In the genomic region with DNA sequence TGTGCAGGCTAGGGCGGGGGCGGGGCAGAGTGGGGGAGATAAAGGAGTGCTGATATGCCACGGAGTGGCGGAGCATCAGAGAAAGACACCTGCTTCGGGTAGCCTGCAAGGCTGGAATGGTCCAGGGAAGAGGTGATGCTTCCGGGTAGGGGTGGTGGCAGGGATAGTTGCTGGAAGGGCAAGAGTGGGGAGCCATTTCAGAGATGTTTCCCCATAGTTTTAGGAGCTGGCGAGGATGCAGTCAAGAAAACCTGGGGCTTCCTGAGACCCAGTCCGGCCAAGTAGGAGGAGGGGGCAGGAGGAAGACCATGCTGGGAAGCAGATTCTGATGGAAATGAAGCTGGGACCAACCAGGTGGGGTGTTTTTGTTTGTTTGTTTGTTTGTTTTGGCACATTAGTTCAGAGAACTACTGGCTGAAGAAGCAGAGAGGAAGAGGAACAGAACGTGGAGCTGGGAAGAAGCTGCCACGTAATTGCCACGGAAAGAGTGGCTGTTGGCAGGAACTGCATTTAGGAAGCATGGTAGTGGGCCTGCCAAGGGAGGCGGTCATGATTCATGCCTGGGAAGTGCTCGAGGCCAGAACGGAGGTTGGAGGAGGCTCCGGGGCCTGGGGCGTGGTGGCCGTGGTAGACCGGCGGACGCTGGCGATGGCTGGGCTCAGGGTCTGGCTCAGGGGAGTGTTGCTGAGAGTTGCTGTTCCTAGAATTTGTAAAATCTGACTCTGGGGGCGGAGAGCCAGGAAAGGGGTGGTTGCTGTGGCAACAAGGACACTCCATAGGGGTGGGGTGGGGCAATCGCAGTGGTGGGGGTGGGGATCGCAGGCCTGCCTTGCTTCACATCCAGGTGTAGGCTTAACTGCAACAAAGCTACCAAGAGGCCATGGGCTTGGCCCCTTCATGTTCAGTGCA, we compare ENCODE assay signal across 1 cellular context.
A peak's percentile ranks its signal among the peaks of the same experiment; 100 is the strongest.
TF ChIP-seq lines count a peak whose summit lies in the region.

No MANE protein-coding gene starts in this region.

TF ChIP-seq in H1, 55 proteins besides CTCF, POLR2A, EP300 and RAD21:
- TF ChIP-seq PHF8 (conservative IDR thresholded peaks at IDR 0.05; ENCODE audit: low read depth, low read length) = peak; percentile 45; the same call in 1 of the 2 replicates
- TF ChIP-seq JUND (IDR thresholded peaks at IDR 0.05; ENCODE audit: low read length) = no peak
- TF ChIP-seq POLR2AphosphoS5 (IDR thresholded peaks at IDR 0.05; ENCODE audit: low read depth, low read length) = peak; percentile 74
- TF ChIP-seq SP1 (IDR thresholded peaks at IDR 0.05; ENCODE audit: low read depth, low read length) = peak; percentile 89
- TF ChIP-seq CHD1 (IDR thresholded peaks at IDR 0.05; ENCODE audit: low read depth, low read length) = no peak
- no peak for TF ChIP-seq SIRT6 (IDR thresholded peaks at IDR 0.05; ENCODE audit: low read length)
- no peak for TF ChIP-seq CREB1 (IDR thresholded peaks at IDR 0.05)
- TF ChIP-seq TCF12 (IDR thresholded peaks at IDR 0.05; ENCODE audit: low read depth, low read length) = no peak
- TF ChIP-seq SIN3A (conservative IDR thresholded peaks at IDR 0.05 in 1 of 2, IDR thresholded peaks at IDR 0.05 in 1 of 2; ENCODE audit: low read depth in 1 of 2, low read length in 2 of 2) = peak in 1 of 2 experiments; percentile 49; a peak in 1 of 4 replicates
- no peak for TF ChIP-seq GABPA (IDR thresholded peaks at IDR 0.05; ENCODE audit: borderline replicate concordance, insufficient read depth, low read length)
- TF ChIP-seq RXRA (IDR thresholded peaks at IDR 0.05; ENCODE audit: insufficient read depth, low read depth, low read length) = no peak
- peak; percentile 66 for TF ChIP-seq TBP (IDR thresholded peaks at IDR 0.05; ENCODE audit: low read depth, low read length)
- no peak for TF ChIP-seq CBX5 (IDR thresholded peaks at IDR 0.05; ENCODE audit: low read depth, low read length)
- no peak for TF ChIP-seq TEAD4 (IDR thresholded peaks at IDR 0.05; ENCODE audit: low read depth, low read length)
- peak; percentile 33 for TF ChIP-seq TAF7 (optimal IDR thresholded peaks at IDR 0.05; ENCODE audit: borderline replicate concordance, low read depth, low read length)
- no peak for TF ChIP-seq BCL11A (IDR thresholded peaks at IDR 0.05; ENCODE audit: low read depth in 2 of 2, low read length in 2 of 2)
- TF ChIP-seq RBBP5 (IDR thresholded peaks at IDR 0.05; ENCODE audit: borderline replicate concordance, low read depth, low read length) = peak; percentile 97
- peak; percentile 52; the same call in 1 of the 2 replicates for TF ChIP-seq CHD2 (IDR thresholded peaks at IDR 0.05; ENCODE audit: low read length)
- peak; percentile 90 for TF ChIP-seq ASH2L (IDR thresholded peaks at IDR 0.05; ENCODE audit: low read length)
- no peak for TF ChIP-seq YY1 (IDR thresholded peaks at IDR 0.05; ENCODE audit: low read depth, low read length)
- TF ChIP-seq EZH2 (IDR thresholded peaks at IDR 0.05; ENCODE audit: low read depth, low read length, severe bottlenecking) = no peak
- TF ChIP-seq, protein P1, sequence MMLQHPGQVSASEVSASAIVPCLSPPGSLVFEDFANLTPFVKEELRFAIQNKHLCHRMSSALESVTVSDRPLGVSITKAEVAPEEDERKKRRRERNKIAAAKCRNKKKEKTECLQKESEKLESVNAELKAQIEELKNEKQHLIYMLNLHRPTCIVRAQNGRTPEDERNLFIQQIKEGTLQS (IDR thresholded peaks at IDR 0.05; ENCODE audit: insufficient read depth, low read depth, low read length) = no peak
- TF ChIP-seq KDM5A (IDR thresholded peaks at IDR 0.05; ENCODE audit: low read length) = no peak
- TF ChIP-seq HDAC6 (IDR thresholded peaks at IDR 0.05; ENCODE audit: low read depth, low read length) = no peak
- TF ChIP-seq, protein P2, sequence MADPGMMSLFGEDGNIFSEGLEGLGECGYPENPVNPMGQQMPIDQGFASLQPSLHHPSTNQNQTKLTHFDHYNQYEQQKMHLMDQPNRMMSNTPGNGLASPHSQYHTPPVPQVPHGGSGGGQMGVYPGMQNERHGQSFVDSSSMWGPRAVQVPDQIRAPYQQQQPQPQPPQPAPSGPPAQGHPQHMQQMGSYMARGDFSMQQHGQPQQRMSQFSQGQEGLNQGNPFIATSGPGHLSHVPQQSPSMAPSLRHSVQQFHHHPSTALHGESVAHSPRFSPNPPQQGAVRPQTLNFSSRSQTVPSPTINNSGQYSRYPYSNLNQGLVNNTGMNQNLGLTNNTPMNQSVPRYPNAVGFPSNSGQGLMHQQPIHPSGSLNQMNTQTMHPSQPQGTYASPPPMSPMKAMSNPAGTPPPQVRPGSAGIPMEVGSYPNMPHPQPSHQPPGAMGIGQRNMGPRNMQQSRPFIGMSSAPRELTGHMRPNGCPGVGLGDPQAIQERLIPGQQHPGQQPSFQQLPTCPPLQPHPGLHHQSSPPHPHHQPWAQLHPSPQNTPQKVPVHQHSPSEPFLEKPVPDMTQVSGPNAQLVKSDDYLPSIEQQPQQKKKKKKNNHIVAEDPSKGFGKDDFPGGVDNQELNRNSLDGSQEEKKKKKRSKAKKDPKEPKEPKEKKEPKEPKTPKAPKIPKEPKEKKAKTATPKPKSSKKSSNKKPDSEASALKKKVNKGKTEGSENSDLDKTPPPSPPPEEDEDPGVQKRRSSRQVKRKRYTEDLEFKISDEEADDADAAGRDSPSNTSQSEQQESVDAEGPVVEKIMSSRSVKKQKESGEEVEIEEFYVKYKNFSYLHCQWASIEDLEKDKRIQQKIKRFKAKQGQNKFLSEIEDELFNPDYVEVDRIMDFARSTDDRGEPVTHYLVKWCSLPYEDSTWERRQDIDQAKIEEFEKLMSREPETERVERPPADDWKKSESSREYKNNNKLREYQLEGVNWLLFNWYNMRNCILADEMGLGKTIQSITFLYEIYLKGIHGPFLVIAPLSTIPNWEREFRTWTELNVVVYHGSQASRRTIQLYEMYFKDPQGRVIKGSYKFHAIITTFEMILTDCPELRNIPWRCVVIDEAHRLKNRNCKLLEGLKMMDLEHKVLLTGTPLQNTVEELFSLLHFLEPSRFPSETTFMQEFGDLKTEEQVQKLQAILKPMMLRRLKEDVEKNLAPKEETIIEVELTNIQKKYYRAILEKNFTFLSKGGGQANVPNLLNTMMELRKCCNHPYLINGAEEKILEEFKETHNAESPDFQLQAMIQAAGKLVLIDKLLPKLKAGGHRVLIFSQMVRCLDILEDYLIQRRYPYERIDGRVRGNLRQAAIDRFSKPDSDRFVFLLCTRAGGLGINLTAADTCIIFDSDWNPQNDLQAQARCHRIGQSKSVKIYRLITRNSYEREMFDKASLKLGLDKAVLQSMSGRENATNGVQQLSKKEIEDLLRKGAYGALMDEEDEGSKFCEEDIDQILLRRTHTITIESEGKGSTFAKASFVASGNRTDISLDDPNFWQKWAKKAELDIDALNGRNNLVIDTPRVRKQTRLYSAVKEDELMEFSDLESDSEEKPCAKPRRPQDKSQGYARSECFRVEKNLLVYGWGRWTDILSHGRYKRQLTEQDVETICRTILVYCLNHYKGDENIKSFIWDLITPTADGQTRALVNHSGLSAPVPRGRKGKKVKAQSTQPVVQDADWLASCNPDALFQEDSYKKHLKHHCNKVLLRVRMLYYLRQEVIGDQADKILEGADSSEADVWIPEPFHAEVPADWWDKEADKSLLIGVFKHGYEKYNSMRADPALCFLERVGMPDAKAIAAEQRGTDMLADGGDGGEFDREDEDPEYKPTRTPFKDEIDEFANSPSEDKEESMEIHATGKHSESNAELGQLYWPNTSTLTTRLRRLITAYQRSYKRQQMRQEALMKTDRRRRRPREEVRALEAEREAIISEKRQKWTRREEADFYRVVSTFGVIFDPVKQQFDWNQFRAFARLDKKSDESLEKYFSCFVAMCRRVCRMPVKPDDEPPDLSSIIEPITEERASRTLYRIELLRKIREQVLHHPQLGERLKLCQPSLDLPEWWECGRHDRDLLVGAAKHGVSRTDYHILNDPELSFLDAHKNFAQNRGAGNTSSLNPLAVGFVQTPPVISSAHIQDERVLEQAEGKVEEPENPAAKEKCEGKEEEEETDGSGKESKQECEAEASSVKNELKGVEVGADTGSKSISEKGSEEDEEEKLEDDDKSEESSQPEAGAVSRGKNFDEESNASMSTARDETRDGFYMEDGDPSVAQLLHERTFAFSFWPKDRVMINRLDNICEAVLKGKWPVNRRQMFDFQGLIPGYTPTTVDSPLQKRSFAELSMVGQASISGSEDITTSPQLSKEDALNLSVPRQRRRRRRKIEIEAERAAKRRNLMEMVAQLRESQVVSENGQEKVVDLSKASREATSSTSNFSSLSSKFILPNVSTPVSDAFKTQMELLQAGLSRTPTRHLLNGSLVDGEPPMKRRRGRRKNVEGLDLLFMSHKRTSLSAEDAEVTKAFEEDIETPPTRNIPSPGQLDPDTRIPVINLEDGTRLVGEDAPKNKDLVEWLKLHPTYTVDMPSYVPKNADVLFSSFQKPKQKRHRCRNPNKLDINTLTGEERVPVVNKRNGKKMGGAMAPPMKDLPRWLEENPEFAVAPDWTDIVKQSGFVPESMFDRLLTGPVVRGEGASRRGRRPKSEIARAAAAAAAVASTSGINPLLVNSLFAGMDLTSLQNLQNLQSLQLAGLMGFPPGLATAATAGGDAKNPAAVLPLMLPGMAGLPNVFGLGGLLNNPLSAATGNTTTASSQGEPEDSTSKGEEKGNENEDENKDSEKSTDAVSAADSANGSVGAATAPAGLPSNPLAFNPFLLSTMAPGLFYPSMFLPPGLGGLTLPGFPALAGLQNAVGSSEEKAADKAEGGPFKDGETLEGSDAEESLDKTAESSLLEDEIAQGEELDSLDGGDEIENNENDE (IDR thresholded peaks at IDR 0.05; ENCODE audit: insufficient replicate concordance, low read length) = no peak
- TF ChIP-seq, protein P3, sequence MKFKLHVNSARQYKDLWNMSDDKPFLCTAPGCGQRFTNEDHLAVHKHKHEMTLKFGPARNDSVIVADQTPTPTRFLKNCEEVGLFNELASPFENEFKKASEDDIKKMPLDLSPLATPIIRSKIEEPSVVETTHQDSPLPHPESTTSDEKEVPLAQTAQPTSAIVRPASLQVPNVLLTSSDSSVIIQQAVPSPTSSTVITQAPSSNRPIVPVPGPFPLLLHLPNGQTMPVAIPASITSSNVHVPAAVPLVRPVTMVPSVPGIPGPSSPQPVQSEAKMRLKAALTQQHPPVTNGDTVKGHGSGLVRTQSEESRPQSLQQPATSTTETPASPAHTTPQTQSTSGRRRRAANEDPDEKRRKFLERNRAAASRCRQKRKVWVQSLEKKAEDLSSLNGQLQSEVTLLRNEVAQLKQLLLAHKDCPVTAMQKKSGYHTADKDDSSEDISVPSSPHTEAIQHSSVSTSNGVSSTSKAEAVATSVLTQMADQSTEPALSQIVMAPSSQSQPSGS (IDR thresholded peaks at IDR 0.05; ENCODE audit: low read length) = no peak
- TF ChIP-seq CEBPB (IDR thresholded peaks at IDR 0.05; ENCODE audit: low read depth, low read length) = no peak
- TF ChIP-seq RNF2 (IDR thresholded peaks at IDR 0.05; ENCODE audit: borderline replicate concordance, low read depth, low read length, missing control alignments, poor library complexity, severe bottlenecking) = no peak
- no peak for TF ChIP-seq KDM4A (IDR thresholded peaks at IDR 0.05; ENCODE audit: low read depth, low read length, severe bottlenecking)
- no peak for TF ChIP-seq KDM1A (IDR thresholded peaks at IDR 0.05; ENCODE audit: borderline replicate concordance, low read length)
- no peak for TF ChIP-seq JUN (IDR thresholded peaks at IDR 0.05; ENCODE audit: low read depth, low read length)
- TF ChIP-seq, protein P4, sequence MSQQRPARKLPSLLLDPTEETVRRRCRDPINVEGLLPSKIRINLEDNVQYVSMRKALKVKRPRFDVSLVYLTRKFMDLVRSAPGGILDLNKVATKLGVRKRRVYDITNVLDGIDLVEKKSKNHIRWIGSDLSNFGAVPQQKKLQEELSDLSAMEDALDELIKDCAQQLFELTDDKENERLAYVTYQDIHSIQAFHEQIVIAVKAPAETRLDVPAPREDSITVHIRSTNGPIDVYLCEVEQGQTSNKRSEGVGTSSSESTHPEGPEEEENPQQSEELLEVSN (IDR thresholded peaks at IDR 0.05) = peak; percentile 45; the same call in 1 of the 2 replicates
- no peak for TF ChIP-seq SUZ12 (IDR thresholded peaks at IDR 0.05; ENCODE audit: low read length)
- TF ChIP-seq RFX5 (IDR thresholded peaks at IDR 0.05; ENCODE audit: borderline replicate concordance, low read depth, low read length) = no peak
- TF ChIP-seq GTF2F1 (IDR thresholded peaks at IDR 0.05; ENCODE audit: borderline replicate concordance, low read depth, low read length) = no peak
- no peak for TF ChIP-seq SP4 (IDR thresholded peaks at IDR 0.05; ENCODE audit: low read length)
- TF ChIP-seq, protein P5, sequence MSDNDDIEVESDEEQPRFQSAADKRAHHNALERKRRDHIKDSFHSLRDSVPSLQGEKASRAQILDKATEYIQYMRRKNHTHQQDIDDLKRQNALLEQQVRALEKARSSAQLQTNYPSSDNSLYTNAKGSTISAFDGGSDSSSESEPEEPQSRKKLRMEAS (IDR thresholded peaks at IDR 0.05) = peak; percentile 60; the same call in 1 of the 2 replicates
- 0 out of 2 replicates have a peak, but pooled peaks have one; percentile 4 for TF ChIP-seq BACH1 (IDR thresholded peaks at IDR 0.05; ENCODE audit: low read length)
- no peak for TF ChIP-seq SIX5 (IDR thresholded peaks at IDR 0.05; ENCODE audit: low read depth, low read length)
- no peak for TF ChIP-seq SP2 (IDR thresholded peaks at IDR 0.05; ENCODE audit: low read length)
- no peak; the same call in none of the 2 replicates for TF ChIP-seq EGR1 (IDR thresholded peaks at IDR 0.05; ENCODE audit: borderline replicate concordance, low read depth, low read length)
- peak; percentile 72 for TF ChIP-seq TAF1 (IDR thresholded peaks at IDR 0.05; ENCODE audit: low read depth, low read length)
- no peak for TF ChIP-seq CTBP2 (IDR thresholded peaks at IDR 0.05; ENCODE audit: borderline replicate concordance, insufficient read depth, insufficient read length, low read length)
TF ChIP-seq in H1: peak in this region for 13.
